17 cellular contexts compared by ENCODE assay signal in the genomic region with DNA sequence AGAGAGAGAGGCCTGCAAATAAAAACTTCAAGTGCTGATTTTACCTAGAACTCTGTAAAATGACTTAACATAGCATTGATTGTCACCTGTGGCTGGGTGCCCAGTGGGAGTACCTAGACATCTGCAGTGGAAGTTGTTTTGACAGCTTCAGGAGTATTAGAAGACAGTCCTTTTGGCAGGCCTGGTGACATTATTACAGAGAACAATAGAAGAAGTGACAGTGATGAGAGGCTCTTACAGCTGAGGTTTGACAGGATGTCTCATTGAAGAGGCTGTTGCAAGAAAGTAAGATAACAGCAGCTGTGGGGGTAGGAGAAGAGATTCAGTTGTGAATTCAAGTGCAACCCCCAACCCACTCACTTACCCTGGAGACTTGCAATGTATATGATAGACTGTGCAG. TPM values are rescaled to one million over a fixed set of nuclear protein-coding genes. Genes with fewer than 3 reads are reported as not detected.
DNase-seq lines count a peak whose midpoint lies in the region.
"Had no signal": no experiment of that assay in that cellular context is flagged by ENCODE, and none has a peak within 500 bp of the region (broad histone marks: within the 10 kb centered on the region; RNA-seq: fewer than 3 reads in every experiment).

No MANE protein-coding gene starts in this region.

- H3K4me1 ChIP-seq in skeletal muscle satellite cell (ENCODE audit: control insufficient read depth, insufficient read depth, low read length): peaks cover 22% of the 10 kb centered on the region
- H3K4me1 ChIP-seq: upper lobe of left lung had no signal

- H3K36me3 ChIP-seq in skeletal muscle satellite cell (ENCODE audit: insufficient read depth, low read length): no peaks in the 10 kb centered on the region
- H3K36me3 ChIP-seq: ovary, upper lobe of left lung had no signal

- H3K4me2 ChIP-seq in skeletal muscle satellite cell (ENCODE audit: low read length): peak overlapping the region; percentile 46

- H3K4me3 ChIP-seq in skeletal muscle satellite cell (ENCODE audit: low read length): no peak overlapping the region
- H3K4me3 ChIP-seq: ovary, skin epidermis, upper lobe of left lung had no signal

- DNase-seq in NCI-H2171 treated with DMSO at 0.1 percent for 48 hours (lab: John Stamatoyannopoulos, UW) (peak; percentile 24), NCI-H2171 (lab: John Stamatoyannopoulos, UW) (no peak), NCI-H2029 treated with DMSO at 0.1 percent for 48 hours (lab: John Stamatoyannopoulos, UW) (peak; percentile 63), astrocyte of the hippocampus (ENCODE audit: low read depth, low spot score) (peak; percentile 26), cerebellar nuclear complex (lab: John Stamatoyannopoulos, UW) (no peak), LoVo (ENCODE audit: low spot score) (no peak), NCI-H2227 (lab: John Stamatoyannopoulos, UW; ENCODE audit: unreplicated experiment) (no peak)
- DNase-seq: ACHN; activated CD4-positive, alpha-beta T cell treated with anti-CD3 and anti-CD28 coated beads for 4 hours; activated T-cell treated with anti-CD3 and anti-CD28 coated beads for 4 hours; CD4-positive, alpha-beta T cell; ovary; SIG-M5; upper lobe of left lung had no signal

- peak overlapping the region; percentile 21 for H3K9ac ChIP-seq in skeletal muscle satellite cell (ENCODE audit: low read depth, low read length)

- no peaks in the 10 kb centered on the region for H3K27me3 ChIP-seq in skeletal muscle satellite cell (ENCODE audit: control insufficient read depth, insufficient read depth, low read length)
- H3K27me3 ChIP-seq: ovary, upper lobe of left lung had no signal

- H3K9me3 ChIP-seq in skeletal muscle satellite cell (replicated peaks; ENCODE audit: low read length): peaks cover 1% of the 10 kb centered on the region
- H3K9me3 ChIP-seq: ovary had no signal

RNA-seq across cellular contexts. Expression of a gene that starts 27.9 kb away (rescaled TPM):
- total RNA-seq in skeletal muscle satellite cell (2012; rRNA removed): 1.0 and 4.8 TPM in 2 replicates
- total RNA-seq: CD4-positive, alpha-beta T cell; left lobe of liver had no signal

Comparison
In these comparisons a context has a peak if more than half of its experiments do, and no peak if none do; other contexts are left out.
1. DNase-seq: peak in NCI-H2171 treated with DMSO at 0.1 percent for 48 hours (single experiment), NCI-H2029 treated with DMSO at 0.1 percent for 48 hours (single experiment) and astrocyte of the hippocampus (single experiment); none in NCI-H2171 (single experiment), cerebellar nuclear complex (0 of 2), LoVo (single experiment) and NCI-H2227 (single experiment).